In the genomic region with DNA sequence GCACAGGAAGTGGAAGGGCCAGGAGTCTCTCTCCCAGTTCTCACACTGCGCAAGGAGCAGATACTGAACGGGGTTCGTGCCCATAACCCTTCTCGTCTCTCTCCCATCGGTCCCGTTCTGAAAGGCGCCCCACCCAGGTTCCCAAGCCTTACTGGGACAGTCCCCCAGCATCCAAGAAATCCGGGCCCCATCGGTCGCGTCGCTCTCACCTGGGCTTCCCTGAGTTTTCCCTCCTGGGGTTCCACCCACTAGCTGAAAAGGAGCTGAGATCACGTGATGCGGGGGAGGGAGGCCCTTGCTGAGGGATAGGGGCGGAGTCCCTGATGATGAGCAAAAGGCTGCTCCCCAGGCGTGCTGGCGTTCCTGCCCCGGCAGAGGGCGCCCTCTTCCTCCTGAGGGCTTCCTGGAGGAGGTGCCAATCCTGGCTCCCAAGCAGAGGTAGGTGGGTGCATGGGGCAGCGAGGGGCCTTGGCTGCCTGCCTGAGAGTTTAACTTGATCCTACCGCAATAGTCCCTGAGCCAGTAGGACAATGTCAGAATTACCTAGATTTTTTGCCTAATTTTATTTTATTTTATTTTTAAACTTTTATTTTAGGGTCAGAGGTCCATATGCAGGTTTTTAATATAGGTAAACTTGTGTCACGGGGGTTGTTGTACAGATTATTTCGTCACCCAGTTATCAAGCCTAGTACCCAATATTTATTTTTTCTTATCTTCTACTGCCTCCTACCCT, we compare ENCODE assay signal across 8 cellular contexts. TPM values are rescaled to one million over a fixed set of nuclear protein-coding genes. Genes with fewer than 3 reads are reported as not detected.
DNase-seq lines count a peak whose midpoint lies in the region; ATAC-seq and TF ChIP-seq lines count a peak whose summit lies in the region.

TSS of gene SPOCD1 (minus strand) at position 271 of the 733 bp plus-strand sequence. CDS start 689 bp downstream, outside the sequence.

- intact Hi-C loops in left colon (cut with DNase I, micrococcal nuclease), result loop anchor here in 1 of 2 donors (10.0 kb wide), 2 partner anchors 99 to 149 kb away; no protein-coding TSS in a partner anchor

- peak; percentile 99 for ATAC-seq in left colon

- TF ChIP-seq CTCF in GM12875 (IDR thresholded peaks at IDR 0.05; ENCODE audit: borderline replicate concordance, insufficient read depth, low read depth, low read length), result peak; percentile 79
- TF ChIP-seq CTCF in choroid plexus epithelial cell (conservative IDR thresholded peaks at IDR 0.05; ENCODE audit: low read depth, low read length), result peak; percentile 97

- peak; percentile 56 for DNase-seq in NCI-H2171 (lab: John Stamatoyannopoulos, UW)
- DNase-seq in activated CD4-positive, CD25-positive, alpha-beta regulatory T cell treated with anti-CD3 and anti-CD28 coated beads, Interleukin-2, amount 50 U/mL, for 72 hours, result peak; percentile 90
- peak; percentile 86 for DNase-seq in choroid plexus epithelial cell (ENCODE audit: low read depth)
- DNase-seq in left colon, result peak; percentile 89 to 90
- DNase-seq in stimulated activated CD4-positive, alpha-beta T cell treated with anti-CD3 and anti-CD28 coated beads, TNF-alpha, amount 100 ng/mL, for 1 hour (ENCODE audit: low read depth in 3 of 3, low spot score in 1 of 3), result peak; percentile 43 to 76 (median 69)
- no peak for DNase-seq in superior temporal gyrus (ENCODE audit: extremely low spot score)
- DNase-seq in NCI-H1930 (lab: John Stamatoyannopoulos, UW), result no peak

- no peak within 1 kb of the TSS for H3K4me3 ChIP-seq in GM12875 (ENCODE audit: low read depth, low read length)
- peak within 1 kb of the TSS; percentile 40 for H3K4me3 ChIP-seq in choroid plexus epithelial cell (ENCODE audit: low read depth, low read length)

RNA-seq across cellular contexts. Expression of gene SPOCD1, which starts in this region (rescaled TPM):
- total RNA-seq in left colon, result under 1 TPM; 0.45 to 0.79 TPM

Comparison
In these comparisons a context has a peak if more than half of its experiments do, and no peak if none do; other contexts are left out.
1. Peak in DNase-seq and ATAC-seq in left colon; RNA of the gene not detected or under 1 TPM.
2. DNase-seq: peak in NCI-H2171 (single experiment), activated CD4-positive, CD25-positive, alpha-beta regulatory T cell treated with anti-CD3 and anti-CD28 coated beads, Interleukin-2, amount 50 U/mL, for 72 hours (single experiment), choroid plexus epithelial cell (single experiment) and stimulated activated CD4-positive, alpha-beta T cell treated with anti-CD3 and anti-CD28 coated beads, TNF-alpha, amount 100 ng/mL, for 1 hour (3 of 3); none in superior temporal gyrus (single experiment) and NCI-H1930 (0 of 2).